8 cellular contexts compared by ENCODE assay signal in the genomic region with DNA sequence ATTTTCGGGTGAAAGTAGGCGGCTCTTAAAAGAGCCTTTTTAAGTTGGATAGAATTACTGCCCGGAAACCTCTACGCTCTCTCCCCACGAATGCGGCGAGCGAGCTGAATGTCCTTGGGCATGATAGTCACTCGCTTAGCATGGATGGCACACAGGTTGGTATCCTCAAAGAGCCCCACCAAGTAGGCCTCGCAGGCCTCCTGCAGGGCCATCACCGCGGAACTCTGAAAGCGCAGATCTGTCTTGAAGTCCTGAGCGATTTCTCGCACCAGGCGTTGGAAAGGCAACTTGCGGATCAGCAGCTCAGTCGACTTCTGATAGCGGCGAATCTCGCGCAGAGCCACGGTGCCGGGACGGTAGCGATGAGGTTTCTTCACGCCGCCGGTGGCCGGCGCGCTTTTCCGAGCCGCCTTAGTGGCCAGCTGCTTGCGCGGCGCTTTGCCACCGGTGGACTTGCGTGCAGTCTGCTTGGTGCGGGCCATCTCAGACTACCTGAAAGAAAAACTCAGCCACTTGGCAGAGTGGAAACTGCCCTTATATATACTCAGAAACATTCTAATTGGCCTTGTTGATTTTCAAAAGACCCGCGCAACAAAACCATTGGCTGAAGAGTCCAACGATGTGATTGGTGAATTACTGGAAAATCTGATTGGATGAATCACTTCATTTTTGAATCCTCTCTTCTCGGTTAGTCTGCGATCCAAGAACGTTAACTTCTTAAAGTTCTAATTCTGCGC.
DNase-seq lines count a peak whose midpoint lies in the region; TF ChIP-seq lines count a peak whose summit lies in the region.

No MANE protein-coding gene starts in this region.

- no peak overlapping the region; the same call in none of the 2 replicates for H3K27ac Mint-ChIP-seq in HFFc6

- DNase-seq in GM03348 (ENCODE audit: low spot score) (peak; percentile 94), HFFc6 (peak; percentile 93), NCI-H2029 (lab: John Stamatoyannopoulos, UW) (peak; percentile 96), colonic mucosa (peak; percentile 91), left kidney (ENCODE audit: low read depth, low spot score) (peak; percentile 97), HEK293T (ENCODE audit: extremely low spot score) (no peak)
- DNase-seq in activated CD4-positive, alpha-beta T cell treated with anti-CD3 and anti-CD28 coated beads for 4 hours, result peak; percentile 72 to 83
- peak; percentile 62 for DNase-seq in stimulated activated CD4-positive, alpha-beta T cell treated with anti-CD3 and anti-CD28 coated beads, Interleukin-4, amount 100 ng/mL, for 1 hour

- H3K4me1 Mint-ChIP-seq in HFFc6 (ENCODE audit: low read depth), result peaks cover 31% of the 10 kb centered on the region

- POLR2A ChIA-PET in HEK293T (lab: Yijun Ruan, JAX), result interaction anchor here (1.4 kb wide), 1 partner anchor 13 kb away, joined by 4 read pairs; no protein-coding TSS in a partner anchor

- no peaks in the 10 kb centered on the region for H3K4me1 ChIP-seq in colonic mucosa

- peak overlapping the region; percentile 31 to 87 for H3K9ac ChIP-seq in colonic mucosa (ENCODE audit: low read depth in 2 of 2, low read length in 2 of 2)

- no peak overlapping the region; the same call in 1 of the 2 replicates for H3K4me3 Mint-ChIP-seq in HFFc6

- no peaks in the 10 kb centered on the region for H3K36me3 ChIP-seq in colonic mucosa

- TF ChIP-seq CTCF in HFFc6 (IDR thresholded peaks at IDR 0.05), result no peak; the same call in 1 of the 2 replicates
- no peak for TF ChIP-seq CTCF in colonic mucosa (IDR thresholded peaks at IDR 0.05)

- peaks cover 4% of the 10 kb centered on the region; the same call in 1 of the 2 replicates for H3K27me3 Mint-ChIP-seq in HFFc6 (ENCODE audit: insufficient read depth)

- no peaks in the 10 kb centered on the region for H3K27me3 ChIP-seq in colonic mucosa

- no peaks in the 10 kb centered on the region for H3K36me3 Mint-ChIP-seq in HFFc6 (ENCODE audit: low read depth)

- no peaks in the 10 kb centered on the region for H3K9me3 ChIP-seq in colonic mucosa

- peak overlapping the region; percentile 89 for H3K27ac ChIP-seq in colonic mucosa

- H3K9me3 Mint-ChIP-seq in HFFc6, result no peaks in the 10 kb centered on the region

- CTCF ChIA-PET in HEK293T (lab: Yijun Ruan, JAX), result no interaction called here

- intact Hi-C loops in colonic mucosa (cut with DNase I), result no loop called here

- peak overlapping the region; percentile 37 for H3K4me3 ChIP-seq in colonic mucosa

TF ChIP-seq in HEK293T, 16 proteins besides CTCF, POLR2A, EP300 and RAD21:
- TF ChIP-seq ARNT (IDR thresholded peaks at IDR 0.05) (no peak), CTBP1 (IDR thresholded peaks at IDR 0.05; ENCODE audit: borderline replicate concordance) (no peak), ELF4 (IDR thresholded peaks at IDR 0.05) (no peak), TARDBP (IDR thresholded peaks at IDR 0.05) (no peak), FOXM1 (IDR thresholded peaks at IDR 0.05; ENCODE audit: borderline replicate concordance) (no peak), PKNOX1 (IDR thresholded peaks at IDR 0.05) (no peak), LEF1 (IDR thresholded peaks at IDR 0.05; ENCODE audit: borderline replicate concordance) (no peak), HDGF (IDR thresholded peaks at IDR 0.05; ENCODE audit: borderline replicate concordance) (no peak), SP1 (IDR thresholded peaks at IDR 0.05) (no peak)
